Comparison of ENCODE assay signal across 18 cellular contexts in the genomic region with DNA sequence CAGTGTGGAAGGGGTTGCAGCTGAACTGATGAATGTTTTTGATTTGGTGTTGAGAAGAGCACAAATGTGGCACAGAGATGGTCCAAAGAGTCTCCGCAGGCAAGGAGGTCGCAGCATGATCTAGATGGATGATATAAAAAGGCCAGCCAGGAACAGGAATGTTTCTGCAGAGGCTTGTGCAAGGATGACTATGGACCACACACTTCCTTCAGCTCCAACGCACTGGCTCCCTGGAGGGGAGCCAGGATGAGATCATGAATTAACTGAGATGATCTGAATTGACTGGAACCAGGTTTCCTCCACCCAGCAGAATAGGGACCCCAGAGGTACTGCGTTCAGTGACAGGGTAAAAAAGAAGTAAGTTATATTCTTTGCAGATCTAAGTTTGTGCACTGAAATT.
DNase-seq lines count a peak whose midpoint lies in the region; FAIRE-seq and TF ChIP-seq lines count a peak whose summit lies in the region.
"Had no signal": no experiment of that assay in that cellular context is flagged by ENCODE, and none has a peak within 500 bp of the region (broad histone marks: within the 10 kb centered on the region; RNA-seq: fewer than 3 reads in every experiment).

No MANE protein-coding gene starts in this region.

- dilution Hi-C loops in keratinocyte (cut with MboI; ENCODE audit: extremely low pct_ligation_motif_present, low sequenced_read_pairs) = no loop called here

- BruUV-seq in OCI-LY7 (replicated peaks; lab: Mats Ljungman, UMichigan) = no TSS peak

- H3K4me1 ChIP-seq in BE2C (peaks cover 13% of the 10 kb centered on the region), keratinocyte (ENCODE audit: control insufficient read depth, extremely low read depth, insufficient read depth, low read length) (no peaks in the 10 kb centered on the region), OCI-LY7 (ENCODE audit: insufficient read depth, low read length, poor library complexity, severe bottlenecking) (peaks cover 12% of the 10 kb centered on the region)
- H3K4me1 ChIP-seq: psoas muscle, tibial artery had no signal

- no peaks in the 10 kb centered on the region for H3K79me2 ChIP-seq in keratinocyte (ENCODE audit: control insufficient read depth, insufficient read depth, low read length)
- H3K79me2 ChIP-seq in OCI-LY7 (ENCODE audit: insufficient read depth, low read depth, low read length) = no peaks in the 10 kb centered on the region

- H2AFZ ChIP-seq in keratinocyte (ENCODE audit: control insufficient read depth, low read length) (no peak overlapping the region), OCI-LY7 (ENCODE audit: low read length) (no peak overlapping the region)

- DNase-seq in BE2C = peak; percentile 43
- peak; percentile 51 for DNase-seq in M059J (ENCODE audit: low read depth)
- DNase-seq in cardiac fibroblast (ENCODE audit: low read depth in 2 of 2) = peak; percentile 53 to 78
- no peak for DNase-seq in keratinocyte (ENCODE audit: low read depth, low spot score)
- no peak for DNase-seq in NCI-H1048 (lab: John Stamatoyannopoulos, UW)
- DNase-seq in GM13977 (ENCODE audit: low spot score) = no peak
- DNase-seq in stimulated activated CD4-positive, alpha-beta T cell treated with anti-CD3 and anti-CD28 coated beads, Interleukin-1b, Interleukin-23, amount 100 ng/mL, for 48 hours = no peak
- DNase-seq in OCI-LY7 (ENCODE audit: low spot score) = no peak
- DNase-seq: activated T-cell treated with anti-CD3 and anti-CD28 coated beads for 4 hours; amniotic stem cell; DMS79 treated with DMSO at 0.1 percent for 48 hours; head of caudate nucleus; naive thymus-derived CD4-positive, alpha-beta T cell; NCI-H1092; psoas muscle; tibial artery had no signal

- POLR2A ChIA-PET in OCI-LY7 (lab: Charles Lee) = no interaction called here

- H3K27ac ChIP-seq in keratinocyte (ENCODE audit: control insufficient read depth, insufficient read depth, low read length) = no peak overlapping the region
- no peak overlapping the region for H3K27ac ChIP-seq in OCI-LY7 (ENCODE audit: low read depth, low read length, poor library complexity, severe bottlenecking)
- H3K27ac ChIP-seq: BLaER1 treated with 17β-estradiol and CSF1 and Interleukin-3, amounts not matched to agents 10 nM and 100 nM; psoas muscle; tibial artery had no signal

- TF ChIP-seq CTCF in BE2C (IDR thresholded peaks at IDR 0.05; ENCODE audit: low read depth, low read length) = no peak
- TF ChIP-seq CTCF in cardiac fibroblast (IDR thresholded peaks at IDR 0.05; ENCODE audit: low read depth, low read length) = no peak
- TF ChIP-seq CTCF in keratinocyte (optimal IDR thresholded peaks at IDR 0.05 in 1 of 3, IDR thresholded peaks at IDR 0.05 in 1 of 3, conservative IDR thresholded peaks at IDR 0.05 in 1 of 3; ENCODE audit: extremely low read depth in 1 of 3, insufficient read depth in 2 of 3, low read length in 3 of 3) = no peak
- no peak for TF ChIP-seq CTCF in GM13977 (IDR thresholded peaks at IDR 0.05; ENCODE audit: extremely low read depth, insufficient read depth, missing control alignments)
- no peak for TF ChIP-seq CTCF in OCI-LY7 (conservative IDR thresholded peaks at IDR 0.05; ENCODE audit: low read length)

- H3K4me3 ChIP-seq in BE2C (ENCODE audit: low read depth, low read length) = no peak overlapping the region
- no peak overlapping the region for H3K4me3 ChIP-seq in cardiac fibroblast (replicated peaks in 1 of 2; ENCODE audit: low read depth in 2 of 2, low read length in 2 of 2)
- H3K4me3 ChIP-seq in keratinocyte (ENCODE audit: control insufficient read depth in 2 of 3, extremely low read depth in 1 of 3, insufficient read depth in 2 of 3, low read depth in 1 of 3, low read length in 3 of 3) = no peak overlapping the region
- no peak overlapping the region for H3K4me3 ChIP-seq in OCI-LY7 (ENCODE audit: low read depth, low read length, poor library complexity, severe bottlenecking)
- H3K4me3 ChIP-seq: BLaER1 treated with 17β-estradiol and CSF1 and Interleukin-3, amounts not matched to agents 10 nM and 100 nM; psoas muscle; tibial artery had no signal

- no peaks in the 10 kb centered on the region for H3K9me2 ChIP-seq in OCI-LY7 (ENCODE audit: insufficient read depth, low read length)

- H3K36me3 ChIP-seq in BE2C (no peaks in the 10 kb centered on the region), keratinocyte (ENCODE audit: control insufficient read depth in 2 of 2, extremely low read depth in 1 of 2, insufficient read depth in 2 of 2, low read length in 2 of 2) (no peaks in the 10 kb centered on the region), OCI-LY7 (ENCODE audit: insufficient read depth, low read length) (peaks cover 13% of the 10 kb centered on the region)
- H3K36me3 ChIP-seq: tibial artery had no signal

- in situ Hi-C loops in GM13977 (cut with MboI; ENCODE audit: low pct_unique_long_range_greater_than_20kb, low sequenced_read_pairs, unreplicated experiment) = loop anchor here (10.0 kb wide), 1 partner anchor 69 kb away; no protein-coding TSS in a partner anchor

- H3K4me2 ChIP-seq in keratinocyte (ENCODE audit: control insufficient read depth, extremely low read depth, insufficient read depth, low read depth, low read length) (no peak overlapping the region), OCI-LY7 (ENCODE audit: low read length) (no peak overlapping the region)
- H3K4me2 ChIP-seq: BLaER1 treated with 17β-estradiol and CSF1 and Interleukin-3, amounts not matched to agents 10 nM and 100 nM had no signal

- CTCF ChIA-PET in OCI-LY7 (lab: Charles Lee; ENCODE audit: unreplicated experiment) = interaction anchor here (0.6 kb wide), 1 partner anchor 285 kb away, joined by 3 read pairs; no protein-coding TSS in a partner anchor

- H3K9ac ChIP-seq in keratinocyte (ENCODE audit: control insufficient read depth, extremely low read depth, insufficient read depth, low read length) = no peak overlapping the region
- H3K9ac ChIP-seq: BLaER1 treated with 17β-estradiol and CSF1 and Interleukin-3, amounts not matched to agents 10 nM and 100 nM had no signal

- peak; percentile 51 for FAIRE-seq in keratinocyte (lab: Jason Lieb, UNC)
- FAIRE-seq: GM12891 had no signal

- intact Hi-C loops in OCI-LY7 (cut with micrococcal nuclease; ENCODE audit: unreplicated experiment) = no loop called here

- H3K27me3 ChIP-seq in BE2C = no peaks in the 10 kb centered on the region
- H3K27me3 ChIP-seq in keratinocyte (ENCODE audit: control insufficient read depth, extremely low read depth, insufficient read depth, low read length) = no peaks in the 10 kb centered on the region
- H3K27me3 ChIP-seq: BLaER1 treated with 17β-estradiol and CSF1 and Interleukin-3, amounts not matched to agents 10 nM and 100 nM; tibial artery had no signal

- H3K9me1 ChIP-seq in keratinocyte (ENCODE audit: control insufficient read depth, extremely low read depth, insufficient read depth, low read length) = no peaks in the 10 kb centered on the region

- H3K9me3 ChIP-seq in BE2C = no peaks in the 10 kb centered on the region
- no peaks in the 10 kb centered on the region for H3K9me3 ChIP-seq in keratinocyte (ENCODE audit: control insufficient read depth, low read depth, low read length)
- peaks cover 16% of the 10 kb centered on the region; the same call in 1 of the 2 replicates for H3K9me3 ChIP-seq in OCI-LY7 (ENCODE audit: low read length)
- H3K9me3 ChIP-seq: psoas muscle had no signal

- H4K20me1 ChIP-seq in keratinocyte (ENCODE audit: control insufficient read depth, extremely low read depth, insufficient read depth, low read length) = no peaks in the 10 kb centered on the region
- no peaks in the 10 kb centered on the region for H4K20me1 ChIP-seq in OCI-LY7 (ENCODE audit: insufficient read depth, low read length)
- H4K20me1 ChIP-seq: BLaER1 treated with 17β-estradiol and CSF1 and Interleukin-3, amounts not matched to agents 10 nM and 100 nM had no signal

Comparison
In these comparisons a context has a peak if more than half of its experiments do, and no peak if none do; other contexts are left out.
1. DNase-seq: peak in BE2C (single experiment), M059J (single experiment) and cardiac fibroblast (2 of 2); none in keratinocyte (single experiment), NCI-H1048 (single experiment), GM13977 (single experiment), stimulated activated CD4-positive, alpha-beta T cell treated with anti-CD3 and anti-CD28 coated beads, Interleukin-1b, Interleukin-23, amount 100 ng/mL, for 48 hours (single experiment) and OCI-LY7 (single experiment).